In the genomic region with DNA sequence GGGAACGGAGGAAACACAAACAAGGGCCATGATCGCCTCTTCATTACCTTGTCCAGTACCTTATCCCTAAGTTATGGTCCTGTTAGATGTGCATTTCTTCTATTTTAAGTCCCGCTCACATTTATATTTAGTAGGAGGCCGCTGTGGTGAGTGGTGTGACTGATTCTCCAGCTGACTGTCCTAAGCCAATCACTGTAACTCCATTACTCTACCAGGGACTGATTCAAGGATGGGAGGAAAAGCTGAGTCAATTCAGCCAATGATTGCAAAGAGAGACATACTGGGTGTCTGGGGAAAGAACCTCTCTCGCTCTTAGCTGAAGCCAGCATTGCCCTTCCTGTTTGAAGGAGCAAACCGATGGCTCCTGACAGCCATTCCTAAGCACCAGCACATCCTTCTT, we compare ENCODE assay signal across 1 cellular context.
TF ChIP-seq lines count a peak whose summit lies in the region.

No MANE protein-coding gene starts in this region.

TF ChIP-seq in A549, 52 proteins besides CTCF, POLR2A, EP300 and RAD21 (continued from another document):
- TF ChIP-seq, protein P1, sequence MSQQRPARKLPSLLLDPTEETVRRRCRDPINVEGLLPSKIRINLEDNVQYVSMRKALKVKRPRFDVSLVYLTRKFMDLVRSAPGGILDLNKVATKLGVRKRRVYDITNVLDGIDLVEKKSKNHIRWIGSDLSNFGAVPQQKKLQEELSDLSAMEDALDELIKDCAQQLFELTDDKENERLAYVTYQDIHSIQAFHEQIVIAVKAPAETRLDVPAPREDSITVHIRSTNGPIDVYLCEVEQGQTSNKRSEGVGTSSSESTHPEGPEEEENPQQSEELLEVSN (IDR thresholded peaks at IDR 0.05; ENCODE audit: borderline replicate concordance, low read depth) = no peak
- TF ChIP-seq HDAC2 (IDR thresholded peaks at IDR 0.05) (no peak), ZFP36 (IDR thresholded peaks at IDR 0.05; ENCODE audit: borderline replicate concordance, partially characterized antibody) (no peak), JUNB (IDR thresholded peaks at IDR 0.05) (no peak), RNF2 (IDR thresholded peaks at IDR 0.05; ENCODE audit: borderline replicate concordance, low read depth) (no peak), CHD2 (IDR thresholded peaks at IDR 0.05; ENCODE audit: low read length, partially characterized antibody) (no peak), NR3C1 (IDR thresholded peaks at IDR 0.05) (no peak), FOSB (CRISPR knock-in tag; IDR thresholded peaks at IDR 0.05) (no peak), CBX8 (IDR thresholded peaks at IDR 0.05) (no peak), ZNF302 (CRISPR knock-in tag; IDR thresholded peaks at IDR 0.05) (no peak), HOXB13 (CRISPR knock-in tag; IDR thresholded peaks at IDR 0.05; ENCODE audit: low read depth) (no peak)
